Comparison of ENCODE assay signal across 9 cellular contexts in genomic region chr1:43822040-43822439, GRCh38.
DNase-seq lines count a peak whose midpoint lies in the region; ATAC-seq and TF ChIP-seq lines count a peak whose summit lies in the region.
"Had no signal": no experiment of that assay in that cellular context is flagged by ENCODE, and none has a peak within 500 bp of the region (broad histone marks: within the 10 kb centered on the region; RNA-seq: fewer than 3 reads in every experiment).

No MANE protein-coding gene starts in this region.

- H3K4me3 ChIP-seq in fibroblast of the aortic adventitia (ENCODE audit: low read depth, low read length) = no peak overlapping the region

- no peak for TF ChIP-seq CTCF in fibroblast of the aortic adventitia (IDR thresholded peaks at IDR 0.05; ENCODE audit: insufficient read depth, low read length)

- ATAC-seq in sciatic nerve (peak; percentile 79), HG03196 (IDR thresholded peaks at IDR 0.05; ENCODE audit: unreplicated experiment) (no peak)

- intact Hi-C loops in sciatic nerve (cut with DNase I) = no loop called here

- DNase-seq in GM04504 (ENCODE audit: low read depth) = peak; percentile 81
- peak; percentile 11 for DNase-seq in SK-N-DZ (ENCODE audit: low spot score)
- DNase-seq in fibroblast of the aortic adventitia (ENCODE audit: low read depth) = peak; percentile 92
- DNase-seq in sciatic nerve (ENCODE audit: low spot score) = no peak
- no peak for DNase-seq in effector CD8-positive, alpha-beta T cell (lab: John Stamatoyannopoulos, UW)
- DNase-seq in HUDEP-2 (lab: John Stamatoyannopoulos, UW; ENCODE audit: unreplicated experiment in 76 of 76) = no peak
- DNase-seq in superior temporal gyrus (ENCODE audit: extremely low spot score) = no peak
- DNase-seq: T-helper 1 cell had no signal

Comparison
In these comparisons a context has a peak if more than half of its experiments do, and no peak if none do; other contexts are left out.
1. DNase-seq: peak in GM04504 (single experiment), SK-N-DZ (single experiment) and fibroblast of the aortic adventitia (single experiment); none in sciatic nerve (single experiment), effector CD8-positive, alpha-beta T cell (single experiment), HUDEP-2 (0 of 76) and superior temporal gyrus (single experiment).